Comparison of ENCODE assay signal across 1 cellular context in genomic region chr20:50704039-50704438, GRCh38. TPM values are rescaled to one million over a fixed set of nuclear protein-coding genes. Genes with fewer than 3 reads are reported as not detected.
"Had no signal": no experiment of that assay in that cellular context is flagged by ENCODE, and none has a peak within 500 bp of the region (broad histone marks: within the 10 kb centered on the region; RNA-seq: fewer than 3 reads in every experiment).

No MANE protein-coding gene starts in this region.

RNA-seq across cellular contexts. Expression of gene RIPOR3, which starts 12.7 kb away (rescaled TPM):
- total RNA-seq: GM12878 had no signal
